ENCODE assay signal across 22 cellular contexts in the genomic region with DNA sequence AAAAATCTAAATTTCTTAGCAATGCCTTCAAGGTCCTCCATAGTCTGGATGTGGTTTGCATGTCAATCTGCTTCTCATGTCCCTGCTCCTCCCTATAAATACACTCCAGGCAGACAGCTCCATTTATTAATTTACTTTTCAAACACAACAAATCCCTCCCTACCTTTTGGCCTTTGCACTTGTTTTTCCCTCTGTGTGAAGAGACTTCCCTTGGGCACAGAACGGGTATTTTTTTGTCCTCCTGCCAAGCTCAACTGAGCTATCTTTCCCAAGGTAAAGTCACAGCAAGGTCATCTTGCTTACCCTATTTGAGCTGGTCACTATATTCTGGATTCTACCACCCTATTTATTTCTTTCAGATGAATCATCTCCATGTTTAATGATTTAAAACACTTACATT.
A peak's percentile ranks its signal among the peaks of the same experiment; 100 is the strongest.
DNase-seq lines count a peak whose midpoint lies in the region; ATAC-seq and TF ChIP-seq lines count a peak whose summit lies in the region.
"Had no signal": no experiment of that assay in that cellular context is flagged by ENCODE, and none has a peak within 500 bp of the region (broad histone marks: within the 10 kb centered on the region; RNA-seq: fewer than 3 reads in every experiment).

No MANE protein-coding gene starts in this region.

- no peaks in the 10 kb centered on the region for H3K9me3 ChIP-seq in heart left ventricle
- no peaks in the 10 kb centered on the region for H3K9me3 ChIP-seq in right atrium auricular region
- H3K9me3 ChIP-seq in liver (ENCODE audit: control insufficient read depth in 4 of 4, low read length in 3 of 4), result no peaks in the 10 kb centered on the region
- H3K9me3 ChIP-seq: MG63, SJCRH30 had no signal

- WGBS in heart left ventricle, 4 donors, result 24 to 28% (median 26%) methylated on average over 1 of the region's 1 CpG
- whole genome bisulfite sequencing in liver, result 21% methylated on average over 1 of the region's 1 CpG

- peak; percentile 49 to 53 for TF ChIP-seq RAD21 in liver (IDR thresholded peaks at IDR 0.05)

- no peak overlapping the region for H3K4me3 ChIP-seq in heart left ventricle
- no peak overlapping the region for H3K4me3 ChIP-seq in right atrium auricular region
- no peak overlapping the region for H3K4me3 ChIP-seq in liver (ENCODE audit: low read depth in 1 of 3, low read length in 3 of 3)
- H3K4me3 ChIP-seq: MG63, SJCRH30 had no signal

- intact Hi-C loops in heart left ventricle (cut with DNase I), result no loop called here
- intact Hi-C loops in left cardiac atrium (cut with DNase I), result no loop called here

- no peak for TF ChIP-seq CTCF in heart left ventricle (IDR thresholded peaks at IDR 0.05)
- TF ChIP-seq CTCF in right atrium auricular region (IDR thresholded peaks at IDR 0.05), result no peak
- no peak for TF ChIP-seq CTCF in liver (IDR thresholded peaks at IDR 0.05; ENCODE audit: low read depth, low read length, missing input control)

- DNase-seq in heart left ventricle (peak in 1 of 5 donors; percentile 29), right atrium auricular region (ENCODE audit: low spot score) (no peak), left cardiac atrium (no peak)
- no peak for DNase-seq in activated CD4-positive, alpha-beta T cell treated with anti-CD3 and anti-CD28 coated beads for 4 hours
- DNase-seq: C1 segment of cervical spinal cord; CD4-positive, alpha-beta memory T cell; COR-L47; DMS79 treated with DMSO at 0.1 percent for 48 hours; GF-D8; H7; KBM-7; MG63; NCI-H1105 treated with DMSO at 0.1 percent for 48 hours; NCI-H146; NCI-H1930; NCI-H446 treated with DMSO at 0.1 percent for 48 hours; NCI-H526; SJCRH30 had no signal

- H3K27me3 ChIP-seq in heart left ventricle (no peaks in the 10 kb centered on the region), right atrium auricular region (no peaks in the 10 kb centered on the region), liver (ENCODE audit: control insufficient read depth in 4 of 4, insufficient read depth in 4 of 4, low read length in 3 of 4) (no peaks in the 10 kb centered on the region)
- H3K27me3 ChIP-seq: SJCRH30 had no signal

- H3K9ac ChIP-seq in liver (ENCODE audit: low read depth in 1 of 2, low read length in 2 of 2), result no peak overlapping the region

- H3K4me1 ChIP-seq in heart left ventricle (peaks cover 0 to 7% (median 0%) of the 10 kb centered on the region in 12 donors), right atrium auricular region (no peaks in the 10 kb centered on the region), liver (ENCODE audit: control insufficient read depth in 4 of 4, insufficient read depth in 4 of 4, low read length in 3 of 4) (peaks cover 0 to 3% (median under 1%) of the 10 kb centered on the region in 4 donors)
- H3K4me1 ChIP-seq: SJCRH30 had no signal

- H3K36me3 ChIP-seq in heart left ventricle (no peaks in the 10 kb centered on the region), right atrium auricular region (no peaks in the 10 kb centered on the region), liver (ENCODE audit: control insufficient read depth in 4 of 4, insufficient read depth in 3 of 4, low read depth in 1 of 4, low read length in 3 of 4) (no peaks in the 10 kb centered on the region)
- H3K36me3 ChIP-seq: MG63, SJCRH30 had no signal

- TF ChIP-seq POLR2A in heart left ventricle (IDR thresholded peaks at IDR 0.05), result no peak

- H3K27ac ChIP-seq in heart left ventricle, result peak overlapping the region in 5 of 12 donors; percentile 2 to 28 (median 16)
- H3K27ac ChIP-seq in right atrium auricular region, result no peak overlapping the region
- peak overlapping the region in 1 of 2 donors; percentile 35 for H3K27ac ChIP-seq in liver (ENCODE audit: low read depth in 1 of 2, low read length in 2 of 2)
- H3K27ac ChIP-seq: SJCRH30 had no signal

- peak; percentile 76 to 85 (median 83) for ATAC-seq in heart left ventricle
- ATAC-seq in left cardiac atrium, result peak; percentile 38 to 53
- no peak for ATAC-seq in GM21786 (IDR thresholded peaks at IDR 0.05; ENCODE audit: unreplicated experiment)
- no peak for ATAC-seq in HG02588 (IDR thresholded peaks at IDR 0.05; ENCODE audit: unreplicated experiment)
- ATAC-seq: SK-N-SH treated with all-trans-retinoic acid at 6 μM for 48 hours had no signal

TF ChIP-seq in liver, 16 proteins besides CTCF, POLR2A, EP300 and RAD21:
- TF ChIP-seq, protein P1, sequence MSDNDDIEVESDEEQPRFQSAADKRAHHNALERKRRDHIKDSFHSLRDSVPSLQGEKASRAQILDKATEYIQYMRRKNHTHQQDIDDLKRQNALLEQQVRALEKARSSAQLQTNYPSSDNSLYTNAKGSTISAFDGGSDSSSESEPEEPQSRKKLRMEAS (IDR thresholded peaks at IDR 0.05), result peak; percentile 45
- TF ChIP-seq FOXA1 (IDR thresholded peaks at IDR 0.05) (no peak), HNF4A (conservative IDR thresholded peaks at IDR 0.05) (peak; percentile 82 to 88), ZBTB33 (IDR thresholded peaks at IDR 0.05) (peak; percentile 60), JUND (IDR thresholded peaks at IDR 0.05) (peak in 1 of 2 donors; percentile 86), HNF4G (IDR thresholded peaks at IDR 0.05) (peak; percentile 32), EGR1 (IDR thresholded peaks at IDR 0.05; ENCODE audit: low read depth in 2 of 2) (peak in 1 of 2 donors; percentile 17), TAF1 (conservative IDR thresholded peaks at IDR 0.05) (no peak), RXRA (IDR thresholded peaks at IDR 0.05) (peak; percentile 75 to 85), GABPA (IDR thresholded peaks at IDR 0.05 in 1 of 2, conservative IDR thresholded peaks at IDR 0.05 in 1 of 2) (peak in 1 of 2 donors; percentile 36), YY1 (IDR thresholded peaks at IDR 0.05) (peak; percentile 58), SP1 (IDR thresholded peaks at IDR 0.05) (peak; percentile 79), ATF3 (IDR thresholded peaks at IDR 0.05) (peak; percentile 14), FOXA2 (IDR thresholded peaks at IDR 0.05) (peak; percentile 38), NR2F2 (IDR thresholded peaks at IDR 0.05) (peak; percentile 8)
- TF ChIP-seq, protein P2, sequence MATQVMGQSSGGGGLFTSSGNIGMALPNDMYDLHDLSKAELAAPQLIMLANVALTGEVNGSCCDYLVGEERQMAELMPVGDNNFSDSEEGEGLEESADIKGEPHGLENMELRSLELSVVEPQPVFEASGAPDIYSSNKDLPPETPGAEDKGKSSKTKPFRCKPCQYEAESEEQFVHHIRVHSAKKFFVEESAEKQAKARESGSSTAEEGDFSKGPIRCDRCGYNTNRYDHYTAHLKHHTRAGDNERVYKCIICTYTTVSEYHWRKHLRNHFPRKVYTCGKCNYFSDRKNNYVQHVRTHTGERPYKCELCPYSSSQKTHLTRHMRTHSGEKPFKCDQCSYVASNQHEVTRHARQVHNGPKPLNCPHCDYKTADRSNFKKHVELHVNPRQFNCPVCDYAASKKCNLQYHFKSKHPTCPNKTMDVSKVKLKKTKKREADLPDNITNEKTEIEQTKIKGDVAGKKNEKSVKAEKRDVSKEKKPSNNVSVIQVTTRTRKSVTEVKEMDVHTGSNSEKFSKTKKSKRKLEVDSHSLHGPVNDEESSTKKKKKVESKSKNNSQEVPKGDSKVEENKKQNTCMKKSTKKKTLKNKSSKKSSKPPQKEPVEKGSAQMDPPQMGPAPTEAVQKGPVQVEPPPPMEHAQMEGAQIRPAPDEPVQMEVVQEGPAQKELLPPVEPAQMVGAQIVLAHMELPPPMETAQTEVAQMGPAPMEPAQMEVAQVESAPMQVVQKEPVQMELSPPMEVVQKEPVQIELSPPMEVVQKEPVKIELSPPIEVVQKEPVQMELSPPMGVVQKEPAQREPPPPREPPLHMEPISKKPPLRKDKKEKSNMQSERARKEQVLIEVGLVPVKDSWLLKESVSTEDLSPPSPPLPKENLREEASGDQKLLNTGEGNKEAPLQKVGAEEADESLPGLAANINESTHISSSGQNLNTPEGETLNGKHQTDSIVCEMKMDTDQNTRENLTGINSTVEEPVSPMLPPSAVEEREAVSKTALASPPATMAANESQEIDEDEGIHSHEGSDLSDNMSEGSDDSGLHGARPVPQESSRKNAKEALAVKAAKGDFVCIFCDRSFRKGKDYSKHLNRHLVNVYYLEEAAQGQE (IDR thresholded peaks at IDR 0.05), result peak; percentile 50
TF ChIP-seq in liver: peak in this region for 14.

Comparison
In these comparisons a context has a peak if more than half of its experiments do, and no peak if none do; other contexts are left out.
1. ATAC-seq: peak in heart left ventricle (4 of 4) and left cardiac atrium (2 of 2); none in GM21786 (single experiment) and HG02588 (single experiment).